In genomic region chr5:88746438-88746882, GRCh38 we compare ENCODE assay signal across 16 cellular contexts.
DNase-seq lines count a peak whose midpoint lies in the region; ATAC-seq, FAIRE-seq and TF ChIP-seq lines count a peak whose summit lies in the region.
"Had no signal": no experiment of that assay in that cellular context is flagged by ENCODE, and none has a peak within 500 bp of the region (broad histone marks: within the 10 kb centered on the region; RNA-seq: fewer than 3 reads in every experiment).

No MANE protein-coding gene starts in this region.

- H3K27ac ChIP-seq in GM12878 (ENCODE audit: control insufficient read depth, insufficient read depth) (peak overlapping the region; percentile 76), smooth muscle cell (ENCODE audit: low read depth) (no peak overlapping the region)
- H3K27ac ChIP-seq: cardiac muscle cell, vagina had no signal

- no peak overlapping the region for H3K4me2 ChIP-seq in GM12878 (ENCODE audit: control insufficient read depth, insufficient read depth)
- no peak overlapping the region for H3K4me2 ChIP-seq in smooth muscle cell

- TF ChIP-seq CTCF in GM12878 (IDR thresholded peaks at IDR 0.05 in 2 of 3, conservative IDR thresholded peaks at IDR 0.05 in 1 of 3; ENCODE audit: control insufficient read depth in 2 of 3, extremely low read depth in 1 of 3, insufficient read depth in 1 of 3, low read depth in 3 of 3, low read length in 3 of 3) (no peak), lower leg skin (IDR thresholded peaks at IDR 0.05) (no peak), smooth muscle cell (IDR thresholded peaks at IDR 0.05; ENCODE audit: borderline replicate concordance, insufficient read depth, poor library complexity, severe bottlenecking) (no peak)

- TF ChIP-seq EP300 in GM12878 (IDR thresholded peaks at IDR 0.05; ENCODE audit: borderline replicate concordance in 1 of 2, control insufficient read depth in 1 of 2, low read depth in 2 of 2, low read length in 2 of 2), result no peak

- H3K9me3 ChIP-seq in GM12878 (replicated peaks; ENCODE audit: control insufficient read depth, insufficient read depth, low read length) (no peaks in the 10 kb centered on the region; the same call in 2 of the 3 replicates), smooth muscle cell (replicated peaks; ENCODE audit: low read depth) (no peaks in the 10 kb centered on the region)
- H3K9me3 ChIP-seq: vagina had no signal

- CTCF ChIA-PET in GM12878 (lab: Yijun Ruan, JAX), result interaction anchor here (0.6 to 4.4 kb wide), 13 partner anchors 9 to 138 kb away, joined by 3 to 25 read pairs (median 4); no protein-coding TSS in a partner anchor

- WGBS in GM12878 (ENCODE audit: insufficient coverage, insufficient replicate concordance, low lambda C conversion rate, missing lambda C conversion rate), result 0% methylated on average over 3 of the region's 3 CpGs
- 85 to 92% methylated on average over 3 of the region's 3 CpGs for WGBS in lower leg skin, 2 donors
- 94% methylated on average over 3 of the region's 3 CpGs for WGBS in smooth muscle cell (ENCODE audit: low lambda C conversion rate)

- H3K4me3 ChIP-seq in GM12878, result no peak overlapping the region
- no peak overlapping the region for H3K4me3 ChIP-seq in lower leg skin (ENCODE audit: low read depth, poor library complexity, severe bottlenecking)
- H3K4me3 ChIP-seq in smooth muscle cell, result no peak overlapping the region
- H3K4me3 ChIP-seq: cardiac muscle cell, vagina had no signal

- no peak for TF ChIP-seq RAD21 in GM12878 (IDR thresholded peaks at IDR 0.05; ENCODE audit: insufficient read depth, low read depth, low read length)

- DNase-seq in GM12878 (ENCODE audit: low read depth, low spot score) (peak; percentile 76), lower leg skin (ENCODE audit: low spot score in 2 of 2) (no peak), smooth muscle cell (lab: John Stamatoyannopoulos, UW; ENCODE audit: unreplicated experiment) (no peak), KBM-7 (no peak), frontal cortex (ENCODE audit: low spot score in 2 of 2) (no peak)
- DNase-seq: activated T-cell treated with anti-CD3 and anti-CD28 coated beads, Interleukin-2, amount 50 U/mL, for 48 hours; Kasumi-1; NK-92 treated with Interleukin-12 subunit alpha and Interleukin-12 subunit beta, amount 100 ng/mL, for 24 hours had no signal

- H2AFZ ChIP-seq in GM12878 (ENCODE audit: control insufficient read depth, low read depth, low read length), result no peak overlapping the region
- H2AFZ ChIP-seq in smooth muscle cell (ENCODE audit: low read depth), result no peak overlapping the region

- H3K36me3 ChIP-seq in GM12878 (ENCODE audit: control insufficient read depth in 2 of 2, insufficient read depth in 2 of 2, low read length in 1 of 2) (peaks cover 0 to 31% of the 10 kb centered on the region in 2 experiments), smooth muscle cell (ENCODE audit: low read depth) (no peaks in the 10 kb centered on the region)

- FAIRE-seq in GM12878 (lab: Jason Lieb, UNC), result peak; percentile 13
- no peak for FAIRE-seq in frontal cortex (lab: Jason Lieb, UNC)
- FAIRE-seq: D721Med, TTC549 had no signal

- SMC1A ChIA-PET in GM12878 (lab: Charles Lee; ENCODE audit: uncharacterized antibody, unreplicated experiment), result interaction anchor here (0.7 to 6.5 kb wide), 18 partner anchors 10 to 691 kb away, joined by 3 to 83 read pairs (median 6); no protein-coding TSS in a partner anchor

- POLR2A ChIA-PET in GM12878 (lab: Charles Lee), result interaction anchor here (0.6 to 2.8 kb wide), 7 partner anchors 10 to 406 kb away, joined by 3 to 17 read pairs (median 4); no protein-coding TSS in a partner anchor

- no TSS peak for BruUV-seq in GM12878 (replicated peaks; lab: Mats Ljungman, UMichigan)

- peaks cover 5% of the 10 kb centered on the region for H3K79me2 ChIP-seq in GM12878 (ENCODE audit: control insufficient read depth, insufficient read depth, low read length)
- no peaks in the 10 kb centered on the region for H3K79me2 ChIP-seq in smooth muscle cell (ENCODE audit: low read depth)

- H4K20me1 ChIP-seq in GM12878 (ENCODE audit: control insufficient read depth, insufficient read depth), result no peaks in the 10 kb centered on the region
- H4K20me1 ChIP-seq in smooth muscle cell (ENCODE audit: low read depth), result no peaks in the 10 kb centered on the region

- ATAC-seq in GM18873 (IDR thresholded peaks at IDR 0.05; ENCODE audit: low FRiP score, unreplicated experiment) (peak; percentile 86), GM21619 (IDR thresholded peaks at IDR 0.05; ENCODE audit: unreplicated experiment) (peak; percentile 80), HG03135 (IDR thresholded peaks at IDR 0.05; ENCODE audit: unreplicated experiment) (peak; percentile 68), GM12878 (peak; percentile 87)
- ATAC-seq: left lobe of liver had no signal

- peaks cover 23% of the 10 kb centered on the region; the same call in 1 of the 2 replicates for H3K4me1 ChIP-seq in GM12878 (ENCODE audit: control insufficient read depth, insufficient read depth, low read length)
- no peaks in the 10 kb centered on the region for H3K4me1 ChIP-seq in smooth muscle cell (ENCODE audit: low read depth)
- H3K4me1 ChIP-seq: vagina had no signal

- H3F3A ChIP-seq in smooth muscle cell (ENCODE audit: low read depth), result no peaks in the 10 kb centered on the region

- TF ChIP-seq POLR2A in GM12878 (IDR thresholded peaks at IDR 0.05; ENCODE audit: low read depth, low read length), result no peak
- no peak for TF ChIP-seq POLR2A in lower leg skin (IDR thresholded peaks at IDR 0.05)

- RAD21 ChIA-PET in GM12878 (lab: Charles Lee; ENCODE audit: unreplicated experiment), result interaction anchor here (0.7 to 24.9 kb wide), 18 partner anchors 9 to 335 kb away, joined by 3 to 594 read pairs (median 6); partner anchors contain the start of gene MEF2C

- in situ Hi-C loops in GM12878 (cut with MboI) (no loop called here), KBM-7 (cut with MboI; ENCODE audit: low pct_unique_long_range_greater_than_20kb, low sequenced_read_pairs) (no loop called here)

- intact Hi-C loops in GM12878 (cut with micrococcal nuclease; ENCODE audit: unreplicated experiment) (no loop called here), lower leg skin (cut with DNase I; ENCODE audit: low total_unique reads) (no loop called here)

- H3K27me3 ChIP-seq in GM12878 (replicated peaks in 1 of 2; ENCODE audit: control insufficient read depth in 2 of 2, insufficient read depth in 2 of 2, low read length in 1 of 2) (no peaks in the 10 kb centered on the region), smooth muscle cell (ENCODE audit: low read depth) (no peaks in the 10 kb centered on the region)
- H3K27me3 ChIP-seq: cardiac muscle cell, vagina had no signal

- H3K9ac ChIP-seq in GM12878 (ENCODE audit: control insufficient read depth, insufficient read depth, low read length) (no peak overlapping the region), smooth muscle cell (ENCODE audit: low read depth) (no peak overlapping the region)

TF ChIP-seq in GM12878, 131 proteins besides CTCF, POLR2A, EP300 and RAD21 (continues in another document):
- TF ChIP-seq ZNF384 (IDR thresholded peaks at IDR 0.05; ENCODE audit: borderline replicate concordance, low read depth, low read length) (peak; percentile 94), ZBED1 (IDR thresholded peaks at IDR 0.05; ENCODE audit: borderline replicate concordance) (peak; percentile 58; the same call in 1 of the 2 replicates), MEF2A (IDR thresholded peaks at IDR 0.05; ENCODE audit: insufficient read depth, low read depth, low read length) (no peak), MTA3 (IDR thresholded peaks at IDR 0.05; ENCODE audit: borderline replicate concordance, low read length) (peak; percentile 69; the same call in 1 of the 2 replicates), CREB1 (IDR thresholded peaks at IDR 0.05; ENCODE audit: low read depth) (0 out of 2 replicates have a peak, but pooled peaks have one; percentile 27), ZBTB11 (CRISPR knock-in tag; IDR thresholded peaks at IDR 0.05) (no peak), TCF7 (IDR thresholded peaks at IDR 0.05; ENCODE audit: borderline replicate concordance) (0 out of 2 replicates have a peak, but pooled peaks have one; percentile 9), JUNB (IDR thresholded peaks at IDR 0.05) (0 out of 2 replicates have a peak, but pooled peaks have one; percentile 19), TCF3 (IDR thresholded peaks at IDR 0.05; ENCODE audit: borderline replicate concordance, insufficient read depth, low read depth, low read length) (peak; percentile 77; the same call in 1 of the 2 replicates), POLR2AphosphoS5 (IDR thresholded peaks at IDR 0.05; ENCODE audit: low read length) (0 out of 2 replicates have a peak, but pooled peaks have one; percentile 39), TCF12 (IDR thresholded peaks at IDR 0.05; ENCODE audit: low read depth, low read length) (peak; percentile 71), BMI1 (IDR thresholded peaks at IDR 0.05; ENCODE audit: borderline replicate concordance) (0 out of 2 replicates have a peak, but pooled peaks have one; percentile 14), CREM (IDR thresholded peaks at IDR 0.05; ENCODE audit: low read depth) (0 out of 2 replicates have a peak, but pooled peaks have one; percentile 40)
